Comparison of ENCODE assay signal across 8 cellular contexts in the genomic region with DNA sequence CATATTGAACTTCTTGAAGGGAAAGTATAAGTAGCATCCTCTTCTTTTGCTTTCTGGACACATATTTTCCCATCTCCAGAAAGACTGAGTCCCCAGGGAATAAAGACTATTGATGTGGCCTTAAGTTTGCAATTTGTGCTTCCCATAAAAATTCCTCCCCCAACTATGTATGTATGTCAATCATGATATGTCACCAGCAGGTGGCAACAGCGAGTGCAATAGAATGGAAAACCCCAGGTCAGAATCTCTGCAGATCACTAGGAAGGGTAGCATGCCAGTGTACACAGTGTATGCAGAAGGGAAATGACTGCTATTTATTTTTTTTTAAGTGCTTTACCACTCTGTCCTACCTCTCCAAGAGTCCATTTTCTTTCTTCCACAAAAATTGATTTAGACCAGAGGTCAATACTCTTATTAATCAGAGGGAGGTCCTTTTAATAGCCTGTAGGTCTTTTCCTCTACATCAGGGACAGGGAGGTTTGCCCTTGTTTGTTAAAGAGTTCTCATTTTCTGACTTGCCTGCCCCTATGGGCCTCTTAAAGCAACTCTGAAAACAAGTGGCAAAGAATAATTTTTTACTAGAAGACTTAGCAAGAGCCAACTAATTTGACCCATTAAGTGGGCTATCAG.
DNase-seq lines count a peak whose midpoint lies in the region; ATAC-seq and TF ChIP-seq lines count a peak whose summit lies in the region.

No MANE protein-coding gene starts in this region.

- no peak overlapping the region for H3K4me3 ChIP-seq in DND-41 (ENCODE audit: low read depth in 1 of 2, low read length in 2 of 2)
- no peak overlapping the region for H3K4me3 ChIP-seq in CD8-positive, alpha-beta memory T cell (ENCODE audit: low read length)

- no peak overlapping the region for H3K27ac Mint-ChIP-seq in activated CD4-positive, alpha-beta memory T cell treated with anti-CD3 and anti-CD28 coated beads, Interleukin-2, amount 10 ng/mL, durations not matched to agents 7 days and 5 days
- H3K27ac Mint-ChIP-seq in osteocyte (ENCODE audit: unreplicated experiment) = no peak overlapping the region
- no peak overlapping the region for H3K27ac Mint-ChIP-seq in CD8-positive, alpha-beta memory T cell

- no peaks in the 10 kb centered on the region for H3K9me3 ChIP-seq in DND-41 (ENCODE audit: insufficient read depth, low read length, severe bottlenecking)
- no peaks in the 10 kb centered on the region for H3K9me3 ChIP-seq in CD8-positive, alpha-beta memory T cell (ENCODE audit: low read length)

- H3K27me3 Mint-ChIP-seq in activated CD4-positive, alpha-beta memory T cell treated with anti-CD3 and anti-CD28 coated beads, Interleukin-2, amount 10 ng/mL, durations not matched to agents 7 days and 5 days = no peaks in the 10 kb centered on the region
- H3K27me3 Mint-ChIP-seq in osteocyte (ENCODE audit: unreplicated experiment) = peaks cover 16% of the 10 kb centered on the region
- no peaks in the 10 kb centered on the region for H3K27me3 Mint-ChIP-seq in CD8-positive, alpha-beta memory T cell

- CTCF ChIA-PET in activated CD4-positive, alpha-beta memory T cell treated with anti-CD3 and anti-CD28 coated beads, Interleukin-2, amount 10 ng/mL, durations not matched to agents 7 days and 5 days (lab: Charles Lee) = no interaction called here
- CTCF ChIA-PET in CD8-positive, alpha-beta memory T cell (lab: Charles Lee) = no interaction called here

- H3K4me1 ChIP-seq in DND-41 (ENCODE audit: insufficient read depth, low read length) = no peaks in the 10 kb centered on the region
- no peaks in the 10 kb centered on the region for H3K4me1 ChIP-seq in CD8-positive, alpha-beta memory T cell (ENCODE audit: insufficient read depth, low read length)

- H3K36me3 Mint-ChIP-seq in activated CD4-positive, alpha-beta memory T cell treated with anti-CD3 and anti-CD28 coated beads, Interleukin-2, amount 10 ng/mL, durations not matched to agents 7 days and 5 days (ENCODE audit: low read depth) = no peaks in the 10 kb centered on the region
- H3K36me3 Mint-ChIP-seq in osteocyte (ENCODE audit: unreplicated experiment) = no peaks in the 10 kb centered on the region
- H3K36me3 Mint-ChIP-seq in CD8-positive, alpha-beta memory T cell = no peaks in the 10 kb centered on the region

- no peaks in the 10 kb centered on the region for H4K20me1 ChIP-seq in DND-41 (ENCODE audit: insufficient read depth, low read length)

- peaks cover 10% of the 10 kb centered on the region for H3K27me3 ChIP-seq in DND-41 (ENCODE audit: insufficient read depth, low read length, poor library complexity)
- no peaks in the 10 kb centered on the region for H3K27me3 ChIP-seq in CD8-positive, alpha-beta memory T cell (ENCODE audit: insufficient read depth, low read length, poor library complexity, severe bottlenecking)

- peak; percentile 55 for DNase-seq in DND-41
- peak; percentile 52 for DNase-seq in NCI-H2171 treated with DMSO at 0.1 percent for 48 hours (lab: John Stamatoyannopoulos, UW)
- DNase-seq in activated CD4-positive, alpha-beta memory T cell treated with anti-CD3 and anti-CD28 coated beads, Interleukin-2, amount 10 ng/mL, durations not matched to agents 7 days and 5 days = peak; percentile 28
- DNase-seq in glomerular endothelial cell (ENCODE audit: extremely low read depth, low read depth, low spot score) = peak; percentile 52
- no peak for DNase-seq in osteocyte (ENCODE audit: extremely low spot score, unreplicated experiment)
- DNase-seq in CD8-positive, alpha-beta memory T cell = no peak

- H3K9me3 Mint-ChIP-seq in activated CD4-positive, alpha-beta memory T cell treated with anti-CD3 and anti-CD28 coated beads, Interleukin-2, amount 10 ng/mL, durations not matched to agents 7 days and 5 days = no peaks in the 10 kb centered on the region
- no peaks in the 10 kb centered on the region for H3K9me3 Mint-ChIP-seq in osteocyte (ENCODE audit: unreplicated experiment)
- peaks cover 0 to 10% (median 5%) of the 10 kb centered on the region in 5 donors for H3K9me3 Mint-ChIP-seq in CD8-positive, alpha-beta memory T cell

- H3K9ac ChIP-seq in DND-41 (ENCODE audit: low read depth, low read length) = no peak overlapping the region

- H3K4me1 Mint-ChIP-seq in activated CD4-positive, alpha-beta memory T cell treated with anti-CD3 and anti-CD28 coated beads, Interleukin-2, amount 10 ng/mL, durations not matched to agents 7 days and 5 days = no peaks in the 10 kb centered on the region
- H3K4me1 Mint-ChIP-seq in osteocyte (ENCODE audit: unreplicated experiment) = no peaks in the 10 kb centered on the region
- H3K4me1 Mint-ChIP-seq in CD8-positive, alpha-beta memory T cell = no peaks in the 10 kb centered on the region

- H3K4me3 Mint-ChIP-seq in activated CD4-positive, alpha-beta memory T cell treated with anti-CD3 and anti-CD28 coated beads, Interleukin-2, amount 10 ng/mL, durations not matched to agents 7 days and 5 days = no peak overlapping the region
- no peak overlapping the region for H3K4me3 Mint-ChIP-seq in osteocyte (ENCODE audit: unreplicated experiment)
- H3K4me3 Mint-ChIP-seq in CD8-positive, alpha-beta memory T cell = no peak overlapping the region

- no peak overlapping the region for H2AFZ ChIP-seq in DND-41 (ENCODE audit: low read depth, low read length)

- POLR2A ChIA-PET in activated CD4-positive, alpha-beta memory T cell treated with anti-CD3 and anti-CD28 coated beads, Interleukin-2, amount 10 ng/mL, durations not matched to agents 7 days and 5 days (lab: Charles Lee) = no interaction called here
- POLR2A ChIA-PET in CD8-positive, alpha-beta memory T cell (lab: Charles Lee) = no interaction called here

- H3K4me2 ChIP-seq in DND-41 (ENCODE audit: insufficient read depth, low read length) = no peak overlapping the region

- ATAC-seq in DND-41 (ENCODE audit: insufficient read depth, low read depth) (peak; percentile 88), GM19397 (IDR thresholded peaks at IDR 0.05; ENCODE audit: unreplicated experiment) (peak; percentile 90), HG03280 (IDR thresholded peaks at IDR 0.05; ENCODE audit: unreplicated experiment) (peak; percentile 80)

- TF ChIP-seq CTCF in DND-41 (IDR thresholded peaks at IDR 0.05; ENCODE audit: borderline replicate concordance, extremely low read depth, low read length, poor library complexity, severe bottlenecking) = peak; percentile 82
- peak; percentile 76 for TF ChIP-seq CTCF in osteocyte (IDR thresholded peaks at IDR 0.05)

- no peaks in the 10 kb centered on the region for H3K79me2 ChIP-seq in DND-41 (ENCODE audit: insufficient read depth, low read length)

- H3K27ac ChIP-seq in DND-41 (ENCODE audit: low read length) = no peak overlapping the region
- no peak overlapping the region for H3K27ac ChIP-seq in CD8-positive, alpha-beta memory T cell (ENCODE audit: low read depth, low read length)

- no peaks in the 10 kb centered on the region for H3K36me3 ChIP-seq in DND-41 (ENCODE audit: insufficient read depth, low read length)
- H3K36me3 ChIP-seq in CD8-positive, alpha-beta memory T cell (ENCODE audit: insufficient read depth, low read length) = no peaks in the 10 kb centered on the region

Comparison
In these comparisons a context has a peak if more than half of its experiments do, and no peak if none do; other contexts are left out.
1. DNase-seq: peak in DND-41 (single experiment), NCI-H2171 treated with DMSO at 0.1 percent for 48 hours (single experiment), activated CD4-positive, alpha-beta memory T cell treated with anti-CD3 and anti-CD28 coated beads, Interleukin-2, amount 10 ng/mL, durations not matched to agents 7 days and 5 days (single experiment) and glomerular endothelial cell (single experiment); none in osteocyte (single experiment) and CD8-positive, alpha-beta memory T cell (0 of 5).
2. Peak in every context shown above with its lines, with median percentiles within 50 percentile points of each other: ATAC-seq.